In genomic region chr16:50038756-50039529, GRCh38 we compare ENCODE assay signal across 10 cellular contexts. TPM values are rescaled to one million over a fixed set of nuclear protein-coding genes. Genes with fewer than 3 reads are reported as not detected.
A peak's percentile ranks its signal among the peaks of the same experiment; 100 is the strongest.
DNase-seq lines count a peak whose midpoint lies in the region; TF ChIP-seq lines count a peak whose summit lies in the region.
"Had no signal": no experiment of that assay in that cellular context is flagged by ENCODE, and none has a peak within 500 bp of the region (broad histone marks: within the 10 kb centered on the region; RNA-seq: fewer than 3 reads in every experiment).

No MANE protein-coding gene starts in this region.

- CTCF ChIA-PET in GM10248 (lab: Yijun Ruan, JAX), result interaction anchor here (1.5 to 6.6 kb wide), 4 partner anchors 14 to 767 kb away, joined by 4 to 53 read pairs (median 8); partner anchors contain the start of gene CNEP1R1

- intact Hi-C loops in dendritic cell treated with granulocyte-macrophage colony-stimulating factor and Interleukin-4, amounts not matched to agents 40 ng/mL and 50 ng/mL, for 4 days (cut with micrococcal nuclease), result loop anchor here (1.0 to 2.0 kb wide), 3 partner anchors 14 to 114 kb away; partner anchors contain the start of genes CNEP1R1, HEATR3 and TENT4B
- intact Hi-C loops in transverse colon (cut with DNase I; ENCODE audit: low total_unique reads), result no loop called here

- TF ChIP-seq CTCF in transverse colon (IDR thresholded peaks at IDR 0.05), result no peak
- no peak for TF ChIP-seq CTCF in GM10248 (IDR thresholded peaks at IDR 0.05; ENCODE audit: control extremely low read depth, extremely low read depth, low read depth, missing control alignments)

- DNase-seq in DMS 273 (lab: John Stamatoyannopoulos, UW; ENCODE audit: unreplicated experiment) (peak; percentile 13), DMS 273 treated with DMSO at 0.1 percent for 48 hours (lab: John Stamatoyannopoulos, UW) (no peak), medulla oblongata (ENCODE audit: extremely low spot score) (peak; percentile 86), transverse colon (peak; percentile 60), cortex of kidney (lab: John Stamatoyannopoulos, UW) (no peak), GM10248 (ENCODE audit: extremely low spot score) (no peak)
- DNase-seq in activated effector memory CD4-positive, alpha-beta T cell treated with Interleukin-2 at 50 U/mL for 16 hours, result no peak

- H3K4me1 Mint-ChIP-seq in dendritic cell treated with granulocyte-macrophage colony-stimulating factor and Interleukin-4, amounts not matched to agents 40 ng/mL and 50 ng/mL, for 4 days (ENCODE audit: low read depth), result peaks cover 40% of the 10 kb centered on the region

- TF ChIP-seq POLR2A in transverse colon (IDR thresholded peaks at IDR 0.05), result no peak

- WGBS in transverse colon (ENCODE audit: low coverage in 1 of 2), 2 donors, result 49 to 52% methylated on average over 4 to 5 of the region's 5 CpGs

- POLR2A ChIA-PET in GM10248 (lab: Yijun Ruan, JAX), result no interaction called here

- H3K27me3 Mint-ChIP-seq in dendritic cell treated with granulocyte-macrophage colony-stimulating factor and Interleukin-4, amounts not matched to agents 40 ng/mL and 50 ng/mL, for 4 days, result no peaks in the 10 kb centered on the region

- no peak overlapping the region for H3K4me3 ChIP-seq in transverse colon
- H3K4me3 ChIP-seq: breast epithelium had no signal

- in situ Hi-C loops in transverse colon (cut with MboI; ENCODE audit: low pct_ligation_motif_present in 1 of 4, low pct_unique_long_range_greater_than_20kb in 1 of 4, low sequenced_read_pairs in 3 of 4), result loop anchor here in 1 of 4 donors (25.0 kb wide), 1 partner anchor 323 kb away; the partner anchor contains the start of gene BRD7

- peaks cover 0 to 47% (median 27%) of the 10 kb centered on the region in 4 donors for H3K4me1 ChIP-seq in transverse colon
- H3K4me1 ChIP-seq: breast epithelium had no signal

- no peaks in the 10 kb centered on the region for H3K9me3 ChIP-seq in transverse colon
- H3K9me3 ChIP-seq: breast epithelium had no signal

- H3K27ac ChIP-seq in transverse colon, result peak overlapping the region; percentile 41 to 73 (median 56)
- H3K27ac ChIP-seq: 22Rv1, breast epithelium had no signal

- H3K9me3 Mint-ChIP-seq in dendritic cell treated with granulocyte-macrophage colony-stimulating factor and Interleukin-4, amounts not matched to agents 40 ng/mL and 50 ng/mL, for 4 days, result no peaks in the 10 kb centered on the region

- H3K27me3 ChIP-seq in transverse colon, result no peaks in the 10 kb centered on the region
- H3K27me3 ChIP-seq: breast epithelium had no signal

- H3K36me3 Mint-ChIP-seq in dendritic cell treated with granulocyte-macrophage colony-stimulating factor and Interleukin-4, amounts not matched to agents 40 ng/mL and 50 ng/mL, for 4 days (ENCODE audit: low read depth), result peaks cover 26% of the 10 kb centered on the region

- TF ChIP-seq EP300 in transverse colon (IDR thresholded peaks at IDR 0.05; ENCODE audit: low read depth), result no peak

- H3K27ac Mint-ChIP-seq in dendritic cell treated with granulocyte-macrophage colony-stimulating factor and Interleukin-4, amounts not matched to agents 40 ng/mL and 50 ng/mL, for 4 days, result peak overlapping the region; percentile 83

- H3K36me3 ChIP-seq in transverse colon, result no peaks in the 10 kb centered on the region
- H3K36me3 ChIP-seq: breast epithelium had no signal

- H3K4me3 Mint-ChIP-seq in dendritic cell treated with granulocyte-macrophage colony-stimulating factor and Interleukin-4, amounts not matched to agents 40 ng/mL and 50 ng/mL, for 4 days, result peak overlapping the region; percentile 27

RNA-seq across cellular contexts. Expression of gene CNEP1R1, which starts 13.9 kb away (rescaled TPM):
- total RNA-seq in transverse colon, result 10 to 100 TPM in 3 of 4 donors, 1 to 10 TPM in 1; 7.6 to 21.6 (median 14.9) TPM

RNA-seq across cellular contexts. Expression of gene HEATR3, which starts 26.8 kb away (rescaled TPM):
- total RNA-seq in transverse colon, result 10 to 100 TPM; 17.6 to 42.2 (median 25.8) TPM

Comparison
In these comparisons a context has a peak if more than half of its experiments do, and no peak if none do; other contexts are left out.
1. DNase-seq: peak in DMS 273 (single experiment), medulla oblongata (single experiment) and transverse colon (single experiment); none in DMS 273 treated with DMSO at 0.1 percent for 48 hours (single experiment), activated effector memory CD4-positive, alpha-beta T cell treated with Interleukin-2 at 50 U/mL for 16 hours (single experiment), cortex of kidney (single experiment) and GM10248 (single experiment).